ENCODE assay signal across 20 cellular contexts in genomic region chr4:113730467-113731216, GRCh38. TPM values are rescaled to one million over a fixed set of nuclear protein-coding genes. Genes with fewer than 3 reads are reported as not detected.
DNase-seq lines count a peak whose midpoint lies in the region; ATAC-seq, FAIRE-seq and TF ChIP-seq lines count a peak whose summit lies in the region.
"Had no signal": no experiment of that assay in that cellular context is flagged by ENCODE, and none has a peak within 500 bp of the region (broad histone marks: within the 10 kb centered on the region; RNA-seq: fewer than 3 reads in every experiment).

No MANE protein-coding gene starts in this region.

- H3K4me3 ChIP-seq in astrocyte (ENCODE audit: insufficient read depth, low read depth, low read length): no peak overlapping the region
- H3K4me3 ChIP-seq: BLaER1 treated with 17β-estradiol and CSF1 and Interleukin-3, amounts not matched to agents 10 nM and 100 nM; GM23248 had no signal

- H3K36me3 Mint-ChIP-seq in activated CD4-positive, alpha-beta T cell treated with anti-CD3 and anti-CD28 coated beads for 36 hours (ENCODE audit: low read depth): peaks cover 39% of the 10 kb centered on the region
- H3K36me3 Mint-ChIP-seq in activated naive CD4-positive, alpha-beta T cell treated with anti-CD3 and anti-CD28 coated beads, Interleukin-2, amount 50 U/mL, for 72 hours: peaks cover 6 to 35% of the 10 kb centered on the region in 2 donors
- peaks cover 6% of the 10 kb centered on the region for H3K36me3 Mint-ChIP-seq in astrocyte (ENCODE audit: low read depth, unreplicated experiment)

- H3K4me1 ChIP-seq in astrocyte (ENCODE audit: insufficient read depth, low read length): no peaks in the 10 kb centered on the region

- H3K79me2 ChIP-seq in astrocyte (ENCODE audit: insufficient read depth, low read length): peaks cover 96% of the 10 kb centered on the region

- intact Hi-C loops in activated CD4-positive, alpha-beta T cell treated with anti-CD3 and anti-CD28 coated beads for 36 hours (cut with DNase I, micrococcal nuclease): loop anchor here (1.0 to 2.0 kb wide), 5 partner anchors 26 to 256 kb away; partner anchors contain the start of gene CAMK2D (in 1 of the 2)

- peak overlapping the region; percentile 27 for H3K4me3 Mint-ChIP-seq in activated CD4-positive, alpha-beta T cell treated with anti-CD3 and anti-CD28 coated beads for 36 hours
- no peak overlapping the region for H3K4me3 Mint-ChIP-seq in astrocyte (ENCODE audit: unreplicated experiment)
- H3K4me3 Mint-ChIP-seq in stimulated activated naive CD8-positive, alpha-beta T cell treated with anti-CD3 and anti-CD28 coated beads, Interleukin-15, amount 100 ng/mL, for 72 hours: peak overlapping the region; percentile 3 to 60
- H3K4me3 Mint-ChIP-seq: CD8-positive, alpha-beta memory T cell had no signal

- peak; percentile 83 for FAIRE-seq in astrocyte (lab: Jason Lieb, UNC)
- FAIRE-seq: D721Med had no signal

- no peaks in the 10 kb centered on the region for H3K27me3 ChIP-seq in astrocyte (ENCODE audit: insufficient read depth, low read length)
- H3K27me3 ChIP-seq: BLaER1 treated with 17β-estradiol and CSF1 and Interleukin-3, amounts not matched to agents 10 nM and 100 nM had no signal

- peaks cover 4% of the 10 kb centered on the region for H3K36me3 ChIP-seq in astrocyte (ENCODE audit: insufficient read depth, low read length)

- DNase-seq in activated CD4-positive, alpha-beta T cell treated with anti-CD3 and anti-CD28 coated beads for 36 hours: no peak
- DNase-seq in activated CD4-positive, alpha-beta T cell treated with anti-CD3 and anti-CD28 coated beads, Interleukin-2, amount 50 U/mL, for 4 hours: no peak
- DNase-seq in activated naive CD4-positive, alpha-beta T cell treated with anti-CD3 and anti-CD28 coated beads, Interleukin-2, amount 50 U/mL, for 72 hours (ENCODE audit: low spot score in 2 of 2): no peak
- no peak for DNase-seq in activated naive CD4-positive, alpha-beta T cell treated with anti-CD3 and anti-CD28 coated beads, Interleukin-2, amount 50 U/mL, for 16 hours
- no peak for DNase-seq in astrocyte (ENCODE audit: low read depth)
- DNase-seq in stimulated activated naive CD8-positive, alpha-beta T cell treated with anti-CD3 and anti-CD28 coated beads, Interleukin-15, amount 100 ng/mL, for 72 hours: no peak
- DNase-seq in HK-2 (ENCODE audit: unreplicated experiment): no peak
- DNase-seq: CD8-positive, alpha-beta memory T cell; DMS79; GM23248; HCEC 1CT; NCI-H1048; NCI-H1436 treated with DMSO at 0.1 percent for 48 hours; NCI-H2029 treated with DMSO at 0.1 percent for 48 hours; NCI-H2171 treated with DMSO at 0.1 percent for 48 hours; NCI-H748 treated with DMSO at 0.1 percent for 48 hours; OCI-M1 had no signal

- peaks cover 85% of the 10 kb centered on the region for H3K4me1 Mint-ChIP-seq in activated CD4-positive, alpha-beta T cell treated with anti-CD3 and anti-CD28 coated beads for 36 hours
- peaks cover 20% of the 10 kb centered on the region for H3K4me1 Mint-ChIP-seq in astrocyte (ENCODE audit: low read depth, unreplicated experiment)
- peaks cover 85% of the 10 kb centered on the region for H3K4me1 Mint-ChIP-seq in stimulated activated naive CD8-positive, alpha-beta T cell treated with anti-CD3 and anti-CD28 coated beads, Interleukin-15, amount 100 ng/mL, for 72 hours

- no peaks in the 10 kb centered on the region for H3K9me3 ChIP-seq in astrocyte (ENCODE audit: insufficient read depth, low read depth, low read length)

- CTCF ChIA-PET in activated CD4-positive, alpha-beta T cell treated with anti-CD3 and anti-CD28 coated beads for 36 hours (lab: Charles Lee): no interaction called here

- no peak overlapping the region for H3K4me2 ChIP-seq in astrocyte (ENCODE audit: low read length)
- H3K4me2 ChIP-seq: BLaER1 treated with 17β-estradiol and CSF1 and Interleukin-3, amounts not matched to agents 10 nM and 100 nM had no signal

- H3K9me3 Mint-ChIP-seq in activated CD4-positive, alpha-beta T cell treated with anti-CD3 and anti-CD28 coated beads for 36 hours (ENCODE audit: low read depth): peaks cover 7% of the 10 kb centered on the region
- no peaks in the 10 kb centered on the region for H3K9me3 Mint-ChIP-seq in activated naive CD4-positive, alpha-beta T cell treated with anti-CD3 and anti-CD28 coated beads, Interleukin-2, amount 50 U/mL, for 72 hours
- H3K9me3 Mint-ChIP-seq in astrocyte (ENCODE audit: unreplicated experiment): no peaks in the 10 kb centered on the region
- H3K9me3 Mint-ChIP-seq in stimulated activated naive CD8-positive, alpha-beta T cell treated with anti-CD3 and anti-CD28 coated beads, Interleukin-15, amount 100 ng/mL, for 72 hours: no peaks in the 10 kb centered on the region
- H3K9me3 Mint-ChIP-seq: CD8-positive, alpha-beta memory T cell had no signal

- H4K20me1 ChIP-seq in astrocyte (ENCODE audit: insufficient read depth, low read length): peaks cover 19% of the 10 kb centered on the region

- peak overlapping the region; percentile 94 for H3K27ac Mint-ChIP-seq in activated CD4-positive, alpha-beta T cell treated with anti-CD3 and anti-CD28 coated beads for 36 hours
- peak overlapping the region; percentile 46 to 95 for H3K27ac Mint-ChIP-seq in activated naive CD4-positive, alpha-beta T cell treated with anti-CD3 and anti-CD28 coated beads, Interleukin-2, amount 50 U/mL, for 72 hours
- no peak overlapping the region for H3K27ac Mint-ChIP-seq in astrocyte (ENCODE audit: unreplicated experiment)
- H3K27ac Mint-ChIP-seq in stimulated activated naive CD8-positive, alpha-beta T cell treated with anti-CD3 and anti-CD28 coated beads, Interleukin-15, amount 100 ng/mL, for 72 hours: peak overlapping the region in 1 of 2 donors; percentile 38

- no peaks in the 10 kb centered on the region for H3K27me3 Mint-ChIP-seq in activated CD4-positive, alpha-beta T cell treated with anti-CD3 and anti-CD28 coated beads for 36 hours
- H3K27me3 Mint-ChIP-seq in astrocyte (ENCODE audit: low read depth, unreplicated experiment): no peaks in the 10 kb centered on the region
- no peaks in the 10 kb centered on the region for H3K27me3 Mint-ChIP-seq in stimulated activated naive CD8-positive, alpha-beta T cell treated with anti-CD3 and anti-CD28 coated beads, Interleukin-15, amount 100 ng/mL, for 72 hours
- H3K27me3 Mint-ChIP-seq: CD8-positive, alpha-beta memory T cell had no signal

- no peak for TF ChIP-seq CTCF in astrocyte (IDR thresholded peaks at IDR 0.05; ENCODE audit: insufficient read depth, low read depth, low read length)

- peak; percentile 67 for ATAC-seq in activated CD4-positive, alpha-beta T cell treated with anti-CD3 and anti-CD28 coated beads for 36 hours
- ATAC-seq in activated naive CD4-positive, alpha-beta T cell treated with anti-CD3 and anti-CD28 coated beads, Interleukin-2, amount 50 U/mL, for 72 hours: peak; percentile 69 to 76
- ATAC-seq in stimulated activated naive CD8-positive, alpha-beta T cell treated with anti-CD3 and anti-CD28 coated beads, Interleukin-15, amount 100 ng/mL, for 72 hours: no peak
- no peak for ATAC-seq in HG02981 (IDR thresholded peaks at IDR 0.05; ENCODE audit: unreplicated experiment)

- H2AFZ ChIP-seq in astrocyte (ENCODE audit: low read depth, low read length): no peak overlapping the region
- H2AFZ ChIP-seq: GM23248 had no signal

- POLR2A ChIA-PET in activated CD4-positive, alpha-beta T cell treated with anti-CD3 and anti-CD28 coated beads for 36 hours (lab: Charles Lee): no interaction called here

- H3K9ac ChIP-seq in astrocyte (ENCODE audit: low read length): no peak overlapping the region
- H3K9ac ChIP-seq: BLaER1 treated with 17β-estradiol and CSF1 and Interleukin-3, amounts not matched to agents 10 nM and 100 nM; GM23248 had no signal

- no peak overlapping the region for H3K27ac ChIP-seq in astrocyte (ENCODE audit: low read depth, low read length)
- H3K27ac ChIP-seq: BLaER1 treated with 17β-estradiol and CSF1 and Interleukin-3, amounts not matched to agents 10 nM and 100 nM; GM23248 had no signal

RNA-seq across cellular contexts. Expression of gene CAMK2D, which starts 30.9 kb away (rescaled TPM):
- 10 to 100 TPM; 70.3 to 71.3 TPM for total RNA-seq in activated CD4-positive, alpha-beta T cell treated with anti-CD3 and anti-CD28 coated beads for 36 hours
- total RNA-seq in activated naive CD4-positive, alpha-beta T cell treated with anti-CD3 and anti-CD28 coated beads, Interleukin-2, amount 50 U/mL, for 72 hours: 10 to 100 TPM; 61.3 to 74.6 TPM
- total RNA-seq in astrocyte: 69.8 and 80.8 TPM in 2 replicates

Comparison
In these comparisons a context has a peak if more than half of its experiments do, and no peak if none do; other contexts are left out.
1. ATAC-seq: peak in activated CD4-positive, alpha-beta T cell treated with anti-CD3 and anti-CD28 coated beads for 36 hours (single experiment) and activated naive CD4-positive, alpha-beta T cell treated with anti-CD3 and anti-CD28 coated beads, Interleukin-2, amount 50 U/mL, for 72 hours (2 of 2); none in stimulated activated naive CD8-positive, alpha-beta T cell treated with anti-CD3 and anti-CD28 coated beads, Interleukin-15, amount 100 ng/mL, for 72 hours (single experiment) and HG02981 (single experiment).